In genomic region chr11:131746201-131746600, GRCh38 we compare ENCODE assay signal across 16 cellular contexts.
DNase-seq lines count a peak whose midpoint lies in the region; ATAC-seq and TF ChIP-seq lines count a peak whose summit lies in the region.
"Had no signal": no experiment of that assay in that cellular context is flagged by ENCODE, and none has a peak within 500 bp of the region (broad histone marks: within the 10 kb centered on the region; RNA-seq: fewer than 3 reads in every experiment).

No MANE protein-coding gene starts in this region.

- POLR2A ChIA-PET in A673 (lab: Charles Lee; ENCODE audit: low non-redundant PET): interaction anchor here (0.6 kb wide), 1 partner anchor 183 kb away, joined by 4 read pairs; no protein-coding TSS in a partner anchor
- POLR2A ChIA-PET in IMR-90 (lab: Charles Lee; ENCODE audit: unreplicated experiment): no interaction called here

- DNase-seq in A673 (ENCODE audit: low spot score): peak; percentile 87
- no peak for DNase-seq in IMR-90
- peak; percentile 66 for DNase-seq in cerebellar cortex (ENCODE audit: low spot score)
- no peak for DNase-seq in mesenchymal stem cell
- DNase-seq in H4 (ENCODE audit: low spot score): no peak
- DNase-seq in activated naive CD4-positive, alpha-beta T cell treated with anti-CD3 and anti-CD28 coated beads, Interleukin-2, amount 50 U/mL, for 16 hours: no peak
- no peak for DNase-seq in NCI-H1694 (lab: John Stamatoyannopoulos, UW)
- DNase-seq: ACHN; CD4-positive, CD25-positive, alpha-beta regulatory T cell; DMS53; GM23248; H9 had no signal

- no peak overlapping the region for H3K4me2 ChIP-seq in IMR-90 (ENCODE audit: low read depth, low read length)
- no peak overlapping the region for H3K4me2 ChIP-seq in mesenchymal stem cell (ENCODE audit: low read length, poor library complexity, severe bottlenecking)
- H3K4me2 ChIP-seq: BLaER1 treated with 17β-estradiol and CSF1 and Interleukin-3, amounts not matched to agents 10 nM and 100 nM had no signal

- H3K23ac ChIP-seq in IMR-90 (ENCODE audit: low read depth, low read length) (no peak overlapping the region), mesenchymal stem cell (ENCODE audit: low read length in 2 of 2) (no peak overlapping the region)

- no peak for TF ChIP-seq RAD21 in IMR-90 (IDR thresholded peaks at IDR 0.05; ENCODE audit: low read length)

- H2AFZ ChIP-seq in IMR-90 (replicated peaks; ENCODE audit: low read length, poor library complexity) (no peak overlapping the region), mesenchymal stem cell (ENCODE audit: low read depth, low read length) (no peak overlapping the region)
- H2AFZ ChIP-seq: GM23248 had no signal

- no peak overlapping the region for H3K56ac ChIP-seq in IMR-90 (ENCODE audit: extremely low read depth, insufficient read depth, low read length)

- H3K27ac ChIP-seq in A673 (ENCODE audit: low read depth, low read length, poor library complexity, severe bottlenecking) (no peak overlapping the region), IMR-90 (ENCODE audit: insufficient read depth, low read length) (no peak overlapping the region), mesenchymal stem cell (ENCODE audit: low read length, poor library complexity, severe bottlenecking) (no peak overlapping the region)
- H3K27ac ChIP-seq: 22Rv1; BLaER1 treated with 17β-estradiol and CSF1 and Interleukin-3, amounts not matched to agents 10 nM and 100 nM had no signal

- 97% methylated on average over 10 of the region's 12 CpGs; no CpG with 5 or more reads in 1 of the 2 experiments for WGBS in IMR-90 (ENCODE audit: extremely low coverage in 2 of 2, insufficient read length in 1 of 2), 2 experiments
- WGBS in mesenchymal stem cell: 90% methylated on average over 11 of the region's 12 CpGs

- H4K91ac ChIP-seq in IMR-90 (ENCODE audit: insufficient read depth, low read depth, low read length): no peak overlapping the region
- peak overlapping the region; percentile 14 for H4K91ac ChIP-seq in mesenchymal stem cell (ENCODE audit: low read length)

- H3K4ac ChIP-seq in IMR-90 (ENCODE audit: low read depth, low read length) (peak overlapping the region; percentile 76), mesenchymal stem cell (ENCODE audit: low read depth in 1 of 2, low read length in 2 of 2) (peak overlapping the region; percentile 59 to 73)

- H3K36me3 ChIP-seq in A673 (ENCODE audit: insufficient read depth, low read length, poor library complexity, severe bottlenecking): no peaks in the 10 kb centered on the region
- no peaks in the 10 kb centered on the region for H3K36me3 ChIP-seq in IMR-90 (ENCODE audit: control insufficient read depth, insufficient read depth, low read length)
- H3K36me3 ChIP-seq in mesenchymal stem cell (ENCODE audit: control insufficient read depth in 1 of 2, insufficient read depth in 2 of 2, low read depth in 1 of 2, low read length in 2 of 2): no peaks in the 10 kb centered on the region
- H3K36me3 ChIP-seq: BLaER1 treated with 17β-estradiol and CSF1 and Interleukin-3, amounts not matched to agents 10 nM and 100 nM had no signal

- H3K79me1 ChIP-seq in IMR-90 (ENCODE audit: low read depth in 1 of 2, low read length in 2 of 2): no peaks in the 10 kb centered on the region
- no peaks in the 10 kb centered on the region for H3K79me1 ChIP-seq in mesenchymal stem cell (replicated peaks; ENCODE audit: low read length, poor library complexity, severe bottlenecking)

- BruUV-seq in A673 (replicated peaks; lab: Mats Ljungman, UMichigan) (no TSS peak), IMR-90 (replicated peaks; lab: Mats Ljungman, UMichigan) (no TSS peak)

- CTCF ChIA-PET in A673 (lab: Charles Lee) (no interaction called here), IMR-90 (lab: Yijun Ruan, JAX) (interaction anchor here (0.6 to 1.0 kb wide), 4 partner anchors 20 to 112 kb away, joined by 3 read pairs; no protein-coding TSS in a partner anchor)

- peak overlapping the region in 1 of 2 experiments; percentile 2; a peak in 1 of 4 replicates for H4K8ac ChIP-seq in IMR-90 (ENCODE audit: low read depth in 2 of 2, low read length in 2 of 2)
- no peak overlapping the region for H4K8ac ChIP-seq in mesenchymal stem cell (ENCODE audit: low read length)

- TF ChIP-seq CTCF in A673 (conservative IDR thresholded peaks at IDR 0.05; ENCODE audit: low read depth, low read length) (no peak), IMR-90 (conservative IDR thresholded peaks at IDR 0.05; ENCODE audit: low read depth, low read length) (no peak)

- ATAC-seq in IMR-90 (ENCODE audit: low read depth): no peak
- no peak for ATAC-seq in GM21447 (IDR thresholded peaks at IDR 0.05; ENCODE audit: unreplicated experiment)
- ATAC-seq: HepG2 had no signal

- no peak overlapping the region for H4K5ac ChIP-seq in IMR-90 (ENCODE audit: low read depth, low read length)

- no peak overlapping the region for H3K4me3 ChIP-seq in A673 (ENCODE audit: low read depth, low read length, poor library complexity, severe bottlenecking)
- no peak overlapping the region for H3K4me3 ChIP-seq in IMR-90 (ENCODE audit: insufficient read depth, low read depth, low read length)
- H3K4me3 ChIP-seq in mesenchymal stem cell (ENCODE audit: insufficient read depth in 1 of 2, low read depth in 1 of 2, low read length in 2 of 2): no peak overlapping the region
- H3K4me3 ChIP-seq: BLaER1 treated with 17β-estradiol and CSF1 and Interleukin-3, amounts not matched to agents 10 nM and 100 nM; GM23248 had no signal

- H2AK5ac ChIP-seq in IMR-90 (ENCODE audit: low read depth, low read length) (peak overlapping the region; percentile 86; the same call in 1 of the 2 replicates), mesenchymal stem cell (ENCODE audit: low read length, severe bottlenecking) (no peak overlapping the region)

- intact Hi-C loops in A673 (cut with micrococcal nuclease; ENCODE audit: unreplicated experiment) (loop anchor here (2.0 to 5.0 kb wide), 4 partner anchors 121 to 1196 kb away; no protein-coding TSS in a partner anchor), IMR-90 (cut with micrococcal nuclease) (loop anchor here (5.0 kb wide), 1 partner anchor 321 kb away; no protein-coding TSS in a partner anchor)

- in situ Hi-C loops in IMR-90 (cut with MboI; ENCODE audit: low sequenced_read_pairs): loop anchor here (5.0 kb wide), 1 partner anchor 381 kb away; no protein-coding TSS in a partner anchor

- peak overlapping the region; percentile 65 to 93 for H2BK12ac ChIP-seq in mesenchymal stem cell (ENCODE audit: low read length in 2 of 2)

- no peak for TF ChIP-seq POLR2A in IMR-90 (IDR thresholded peaks at IDR 0.05; ENCODE audit: low read depth, low read length)

- H3K9me3 ChIP-seq in A673 (ENCODE audit: low read depth, low read length, poor library complexity, severe bottlenecking) (no peaks in the 10 kb centered on the region), IMR-90 (ENCODE audit: control insufficient read depth, insufficient read depth, low read length) (no peaks in the 10 kb centered on the region), mesenchymal stem cell (ENCODE audit: control insufficient read depth, low read length) (no peaks in the 10 kb centered on the region)
- H3K9me3 ChIP-seq: BLaER1 treated with 17β-estradiol and CSF1 and Interleukin-3, amounts not matched to agents 10 nM and 100 nM had no signal

- H3K14ac ChIP-seq in IMR-90 (replicated peaks; ENCODE audit: low read depth, low read length) (peak overlapping the region; percentile 59; the same call in 1 of the 2 replicates), mesenchymal stem cell (ENCODE audit: low read length in 2 of 2) (no peak overlapping the region)

- peaks cover 25% of the 10 kb centered on the region for H3K4me1 ChIP-seq in A673 (ENCODE audit: insufficient read depth, low read length, poor library complexity, severe bottlenecking)
- H3K4me1 ChIP-seq in IMR-90 (ENCODE audit: control insufficient read depth, insufficient read depth, low read length): peaks cover 17% of the 10 kb centered on the region
- peaks cover 2% of the 10 kb centered on the region for H3K4me1 ChIP-seq in mesenchymal stem cell (ENCODE audit: control insufficient read depth, insufficient read depth, low read depth, low read length)

- no peaks in the 10 kb centered on the region for H3K27me3 ChIP-seq in A673 (replicated peaks; ENCODE audit: insufficient read depth, low read depth, low read length, poor library complexity)
- no peaks in the 10 kb centered on the region for H3K27me3 ChIP-seq in IMR-90 (ENCODE audit: control insufficient read depth, insufficient read depth, low read length)
- no peaks in the 10 kb centered on the region for H3K27me3 ChIP-seq in mesenchymal stem cell (ENCODE audit: control insufficient read depth in 1 of 2, insufficient read depth in 1 of 2, low read length in 2 of 2)
- H3K27me3 ChIP-seq: BLaER1 treated with 17β-estradiol and CSF1 and Interleukin-3, amounts not matched to agents 10 nM and 100 nM had no signal

- H2BK120ac ChIP-seq in IMR-90 (ENCODE audit: low read depth, low read length) (peak overlapping the region; percentile 85), mesenchymal stem cell (ENCODE audit: low read depth, low read length) (peak overlapping the region; percentile 9)

- dilution Hi-C loops in IMR-90 (cut with HindIII; ENCODE audit: low sequenced_read_pairs, unreplicated experiment): no loop called here

- peak overlapping the region; percentile 81 for H2BK20ac ChIP-seq in IMR-90 (ENCODE audit: low read depth, low read length)

- H2BK5ac ChIP-seq in IMR-90 (ENCODE audit: low read depth, low read length, poor library complexity, severe bottlenecking) (no peak overlapping the region), mesenchymal stem cell (ENCODE audit: low read depth, low read length, poor library complexity, severe bottlenecking) (no peak overlapping the region)

- H3K9ac ChIP-seq in IMR-90 (ENCODE audit: low read depth, low read length): no peak overlapping the region
- peak overlapping the region; percentile 42 for H3K9ac ChIP-seq in mesenchymal stem cell (ENCODE audit: low read length)
- H3K9ac ChIP-seq: BLaER1 treated with 17β-estradiol and CSF1 and Interleukin-3, amounts not matched to agents 10 nM and 100 nM; GM23248 had no signal

- no peaks in the 10 kb centered on the region for H4K20me1 ChIP-seq in IMR-90 (ENCODE audit: insufficient read depth, low read length)

- peaks cover 12% of the 10 kb centered on the region; the same call in 1 of the 2 replicates for H3K9me1 ChIP-seq in IMR-90 (ENCODE audit: insufficient read depth, low read length)

- H2AK9ac ChIP-seq in IMR-90 (replicated peaks; ENCODE audit: low read depth, low read length, poor library complexity): no peak overlapping the region

- H2BK15ac ChIP-seq in IMR-90 (ENCODE audit: low read depth, low read length): peak overlapping the region; percentile 16; the same call in 1 of the 3 replicates
- H2BK15ac ChIP-seq in mesenchymal stem cell (ENCODE audit: low read depth, poor library complexity, severe bottlenecking): no peak overlapping the region

- no peak overlapping the region for H3K18ac ChIP-seq in IMR-90 (ENCODE audit: low read depth, low read length)
- H3K18ac ChIP-seq in mesenchymal stem cell (ENCODE audit: low read depth in 1 of 2, low read length in 2 of 2): peak overlapping the region; percentile 23 to 25

TF ChIP-seq in IMR-90, 13 proteins besides CTCF, POLR2A, EP300 and RAD21 (continues in another document):
- no peak for TF ChIP-seq CEBPB (IDR thresholded peaks at IDR 0.05; ENCODE audit: low read depth, low read length)
- no peak for TF ChIP-seq NFE2L2 (IDR thresholded peaks at IDR 0.05; ENCODE audit: low read depth, low read length)
- TF ChIP-seq CHD1 (IDR thresholded peaks at IDR 0.05; ENCODE audit: low read depth, low read length): no peak
- TF ChIP-seq MXI1 (IDR thresholded peaks at IDR 0.05; ENCODE audit: borderline replicate concordance, low read depth, low read length): no peak

Comparison
In these comparisons a context has a peak if more than half of its experiments do, and no peak if none do; other contexts are left out.
1. DNase-seq: peak in A673 (single experiment) and cerebellar cortex (single experiment); none in IMR-90 (single experiment), mesenchymal stem cell (single experiment), H4 (single experiment), activated naive CD4-positive, alpha-beta T cell treated with anti-CD3 and anti-CD28 coated beads, Interleukin-2, amount 50 U/mL, for 16 hours (single experiment) and NCI-H1694 (single experiment).